Comparison of ENCODE assay signal across 12 cellular contexts in genomic region chr3:183490653-183491052, GRCh38.
A peak's percentile ranks its signal among the peaks of the same experiment; 100 is the strongest.
DNase-seq lines count a peak whose midpoint lies in the region; ATAC-seq, FAIRE-seq and TF ChIP-seq lines count a peak whose summit lies in the region.
"Had no signal": no experiment of that assay in that cellular context is flagged by ENCODE, and none has a peak within 500 bp of the region (broad histone marks: within the 10 kb centered on the region; RNA-seq: fewer than 3 reads in every experiment).

No MANE protein-coding gene starts in this region.

- H3K9me3 Mint-ChIP-seq in immature natural killer cell, result no peaks in the 10 kb centered on the region

- DNase-seq in RWPE2 (ENCODE audit: low spot score) (no peak), keratinocyte (ENCODE audit: low read depth, low spot score) (no peak), left cardiac atrium (no peak), immature natural killer cell (no peak), right cardiac atrium (no peak)
- no peak for DNase-seq in effector CD8-positive, alpha-beta T cell (lab: John Stamatoyannopoulos, UW)
- DNase-seq: activated effector memory CD4-positive, alpha-beta T cell treated with anti-CD3 and anti-CD28 coated beads, Interleukin-2, amount 50 U/mL, for 16 hours; GF-D8; nucleus accumbens had no signal

- no peak for FAIRE-seq in keratinocyte (lab: Jason Lieb, UNC)

- intact Hi-C loops in left cardiac atrium (cut with DNase I) (no loop called here), right cardiac atrium (cut with DNase I) (no loop called here)

- no peak for TF ChIP-seq EP300 in Ishikawa (IDR thresholded peaks at IDR 0.05; ENCODE audit: borderline replicate concordance)

- H3K27ac Mint-ChIP-seq in immature natural killer cell, result no peak overlapping the region

- no peak for TF ChIP-seq RAD21 in Ishikawa (IDR thresholded peaks at IDR 0.05; ENCODE audit: low read depth)

- H3K9me1 ChIP-seq in keratinocyte (ENCODE audit: control insufficient read depth, extremely low read depth, insufficient read depth, low read length), result no peaks in the 10 kb centered on the region

- H3K4me3 Mint-ChIP-seq in immature natural killer cell, result no peak overlapping the region

- dilution Hi-C loops in keratinocyte (cut with MboI; ENCODE audit: extremely low pct_ligation_motif_present, low sequenced_read_pairs), result no loop called here

- TF ChIP-seq CTCF in RWPE2 (IDR thresholded peaks at IDR 0.05; ENCODE audit: poor library complexity, severe bottlenecking) (no peak), keratinocyte (optimal IDR thresholded peaks at IDR 0.05 in 1 of 3, IDR thresholded peaks at IDR 0.05 in 1 of 3, conservative IDR thresholded peaks at IDR 0.05 in 1 of 3; ENCODE audit: extremely low read depth in 1 of 3, insufficient read depth in 2 of 3, low read length in 3 of 3) (no peak)

- H3K9me3 ChIP-seq in BLaER1 treated with 17β-estradiol and CSF1 and Interleukin-3, amounts not matched to agents 10 nM and 100 nM (replicated peaks in 1 of 11), result peaks cover 0 to 10% (median 0%) of the 10 kb centered on the region in 11 experiments; a peak in 4 of 22 replicates
- H3K9me3 ChIP-seq in RWPE2 (ENCODE audit: severe bottlenecking), result no peaks in the 10 kb centered on the region
- H3K9me3 ChIP-seq in keratinocyte (ENCODE audit: control insufficient read depth, low read depth, low read length), result no peaks in the 10 kb centered on the region
- no peaks in the 10 kb centered on the region for H3K9me3 ChIP-seq in right cardiac atrium (ENCODE audit: control insufficient read depth, low read length)
- H3K9me3 ChIP-seq: SJSA1 had no signal

- H3K4me1 Mint-ChIP-seq in immature natural killer cell, result no peaks in the 10 kb centered on the region

- H3K4me3 ChIP-seq in BLaER1 treated with 17β-estradiol and CSF1 and Interleukin-3, amounts not matched to agents 10 nM and 100 nM, result no peak overlapping the region
- H3K4me3 ChIP-seq in RWPE2 (ENCODE audit: severe bottlenecking) (no peak overlapping the region), keratinocyte (ENCODE audit: control insufficient read depth in 2 of 3, extremely low read depth in 1 of 3, insufficient read depth in 2 of 3, low read depth in 1 of 3, low read length in 3 of 3) (no peak overlapping the region), right cardiac atrium (ENCODE audit: low read length) (no peak overlapping the region)
- H3K4me3 ChIP-seq: SJSA1 had no signal

- no peaks in the 10 kb centered on the region for H3K79me2 ChIP-seq in keratinocyte (ENCODE audit: control insufficient read depth, insufficient read depth, low read length)

- peaks cover 0 to 1% (median 0%) of the 10 kb centered on the region in 3 donors for H3K27me3 Mint-ChIP-seq in immature natural killer cell (ENCODE audit: low read depth in 3 of 3)

- H3K9ac ChIP-seq in BLaER1 treated with 17β-estradiol and CSF1 and Interleukin-3, amounts not matched to agents 10 nM and 100 nM, result no peak overlapping the region
- no peak overlapping the region for H3K9ac ChIP-seq in keratinocyte (ENCODE audit: control insufficient read depth, extremely low read depth, insufficient read depth, low read length)

- H3K27ac ChIP-seq in BLaER1 treated with 17β-estradiol and CSF1 and Interleukin-3, amounts not matched to agents 10 nM and 100 nM, result peak overlapping the region in 1 of 11 experiments; percentile 26; a peak in 2 of 22 replicates
- H3K27ac ChIP-seq in RWPE2 (ENCODE audit: poor library complexity, severe bottlenecking), result peak overlapping the region; percentile 24
- H3K27ac ChIP-seq in keratinocyte (ENCODE audit: control insufficient read depth, insufficient read depth, low read length), result no peak overlapping the region
- no peak overlapping the region for H3K27ac ChIP-seq in right cardiac atrium (ENCODE audit: low read length)
- H3K27ac ChIP-seq: SJSA1 had no signal

- peaks cover 12 to 49% (median 22%) of the 10 kb centered on the region in 10 experiments for H3K4me1 ChIP-seq in BLaER1 treated with 17β-estradiol and CSF1 and Interleukin-3, amounts not matched to agents 10 nM and 100 nM
- H3K4me1 ChIP-seq in RWPE2 (ENCODE audit: insufficient read depth, poor library complexity, severe bottlenecking) (peaks cover 14% of the 10 kb centered on the region), keratinocyte (ENCODE audit: control insufficient read depth, extremely low read depth, insufficient read depth, low read length) (peaks cover 49% of the 10 kb centered on the region), right cardiac atrium (ENCODE audit: control insufficient read depth, insufficient read depth, low read length) (no peaks in the 10 kb centered on the region)
- H3K4me1 ChIP-seq: SJSA1 had no signal

- peaks cover 54 to 83% (median 74%) of the 10 kb centered on the region in 11 experiments for H3K36me3 ChIP-seq in BLaER1 treated with 17β-estradiol and CSF1 and Interleukin-3, amounts not matched to agents 10 nM and 100 nM
- H3K36me3 ChIP-seq in RWPE2 (ENCODE audit: low read depth) (no peaks in the 10 kb centered on the region), keratinocyte (ENCODE audit: control insufficient read depth in 2 of 2, extremely low read depth in 1 of 2, insufficient read depth in 2 of 2, low read length in 2 of 2) (no peaks in the 10 kb centered on the region)
- H3K36me3 ChIP-seq: SJSA1 had no signal

- H3K36me3 Mint-ChIP-seq in immature natural killer cell, result peaks cover 9 to 24% (median 20%) of the 10 kb centered on the region in 3 donors

- no peak overlapping the region for H2AFZ ChIP-seq in keratinocyte (ENCODE audit: control insufficient read depth, low read length)

- H3K4me2 ChIP-seq in BLaER1 treated with 17β-estradiol and CSF1 and Interleukin-3, amounts not matched to agents 10 nM and 100 nM, result peak overlapping the region in 8 of 11 experiments; percentile 3 to 48 (median 26); a peak in 8 of 22 replicates
- peak overlapping the region; percentile 20 for H3K4me2 ChIP-seq in keratinocyte (ENCODE audit: control insufficient read depth, extremely low read depth, insufficient read depth, low read depth, low read length)

- no peaks in the 10 kb centered on the region for H3K27me3 ChIP-seq in BLaER1 treated with 17β-estradiol and CSF1 and Interleukin-3, amounts not matched to agents 10 nM and 100 nM
- H3K27me3 ChIP-seq in RWPE2 (ENCODE audit: insufficient read depth, poor library complexity, severe bottlenecking), result no peaks in the 10 kb centered on the region
- H3K27me3 ChIP-seq in keratinocyte (ENCODE audit: control insufficient read depth, extremely low read depth, insufficient read depth, low read length), result no peaks in the 10 kb centered on the region
- no peaks in the 10 kb centered on the region for H3K27me3 ChIP-seq in right cardiac atrium (ENCODE audit: control insufficient read depth, insufficient read depth)
- H3K27me3 ChIP-seq: SJSA1 had no signal

- WGBS in right cardiac atrium, result 75% methylated on average over 6 of the region's 6 CpGs

- ATAC-seq in RWPE2 (ENCODE audit: low read depth), result peak; percentile 79
- no peak for ATAC-seq in left cardiac atrium
- no peak for ATAC-seq in right cardiac atrium

- peaks cover 0 to 10% (median 0%) of the 10 kb centered on the region in 11 experiments; a peak in 2 of 22 replicates for H4K20me1 ChIP-seq in BLaER1 treated with 17β-estradiol and CSF1 and Interleukin-3, amounts not matched to agents 10 nM and 100 nM
- no peaks in the 10 kb centered on the region for H4K20me1 ChIP-seq in keratinocyte (ENCODE audit: control insufficient read depth, extremely low read depth, insufficient read depth, low read length)

TF ChIP-seq in Ishikawa, 13 proteins besides CTCF, POLR2A, EP300 and RAD21:
- TF ChIP-seq TEAD4 (IDR thresholded peaks at IDR 0.05) (no peak), NFIC (IDR thresholded peaks at IDR 0.05) (peak; percentile 53)
